8 cellular contexts compared by ENCODE assay signal in the genomic region with DNA sequence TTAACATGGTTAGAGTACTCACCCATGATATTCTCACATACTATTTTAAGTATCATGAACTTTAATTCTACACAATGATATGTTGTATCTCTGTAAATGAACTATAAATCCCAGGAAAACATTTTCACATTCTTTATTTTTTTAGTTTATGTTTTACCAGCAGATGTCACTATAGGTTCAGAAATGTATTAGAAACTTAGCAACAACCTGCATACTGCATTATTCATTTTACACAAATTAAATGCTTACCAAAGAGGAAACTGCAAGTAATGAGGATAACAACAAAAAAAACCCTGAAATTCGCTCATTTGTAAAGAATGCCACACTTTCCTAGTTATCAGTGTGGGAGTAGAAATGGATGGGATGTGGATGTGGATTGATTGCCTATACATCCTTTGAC.
DNase-seq lines count a peak whose midpoint lies in the region; ATAC-seq and TF ChIP-seq lines count a peak whose summit lies in the region.

No MANE protein-coding gene starts in this region.

- no peaks in the 10 kb centered on the region for H3K36me3 ChIP-seq in DND-41 (ENCODE audit: insufficient read depth, low read length)

- TF ChIP-seq CTCF in DND-41 (IDR thresholded peaks at IDR 0.05; ENCODE audit: borderline replicate concordance, extremely low read depth, low read length, poor library complexity, severe bottlenecking) (peak; percentile 37), fibroblast of the aortic adventitia (IDR thresholded peaks at IDR 0.05; ENCODE audit: insufficient read depth, low read length) (no peak)

- no peak overlapping the region for H3K9ac ChIP-seq in DND-41 (ENCODE audit: low read depth, low read length)

- no peak; the same call in 2 of the 3 replicates for ATAC-seq in DND-41 (ENCODE audit: insufficient read depth, low read depth)
- ATAC-seq in GM21381 (IDR thresholded peaks at IDR 0.05; ENCODE audit: unreplicated experiment): no peak

- H3K27ac ChIP-seq in DND-41 (ENCODE audit: low read length): no peak overlapping the region

- H3K4me2 ChIP-seq in DND-41 (ENCODE audit: insufficient read depth, low read length): no peak overlapping the region

- H3K4me3 ChIP-seq in DND-41 (ENCODE audit: low read depth in 1 of 2, low read length in 2 of 2): no peak overlapping the region
- H3K4me3 ChIP-seq in fibroblast of the aortic adventitia (ENCODE audit: low read depth, low read length): no peak overlapping the region

- DNase-seq in DND-41: no peak
- DNase-seq in KBM-7: peak; percentile 35
- DNase-seq in RPMI7951 (ENCODE audit: low read depth): peak; percentile 17
- DNase-seq in fibroblast of the aortic adventitia (ENCODE audit: low read depth): peak; percentile 35
- DNase-seq in occipital lobe (lab: John Stamatoyannopoulos, UW): no peak
- DNase-seq in T1000 (lab: John Stamatoyannopoulos, UW): no peak
- no peak for DNase-seq in activated gamma-delta T cell treated with Interleukin-2 at 50 U/mL for 16 hours

- no peaks in the 10 kb centered on the region for H3K9me3 ChIP-seq in DND-41 (ENCODE audit: insufficient read depth, low read length, severe bottlenecking)

- H4K20me1 ChIP-seq in DND-41 (ENCODE audit: insufficient read depth, low read length): 0 out of 2 replicates have a peak, but pooled peaks cover 4% of the 10 kb centered on the region

- in situ Hi-C loops in KBM-7 (cut with MboI; ENCODE audit: low pct_unique_long_range_greater_than_20kb, low sequenced_read_pairs): no loop called here

- H3K27me3 ChIP-seq in DND-41 (ENCODE audit: insufficient read depth, low read length, poor library complexity): no peaks in the 10 kb centered on the region

- H2AFZ ChIP-seq in DND-41 (ENCODE audit: low read depth, low read length): no peak overlapping the region

- no peaks in the 10 kb centered on the region for H3K4me1 ChIP-seq in DND-41 (ENCODE audit: insufficient read depth, low read length)

- no peaks in the 10 kb centered on the region for H3K79me2 ChIP-seq in DND-41 (ENCODE audit: insufficient read depth, low read length)

Comparison
In these comparisons a context has a peak if more than half of its experiments do, and no peak if none do; other contexts are left out.
1. DNase-seq: peak in KBM-7 (single experiment), RPMI7951 (single experiment) and fibroblast of the aortic adventitia (single experiment); none in DND-41 (single experiment), occipital lobe (single experiment), T1000 (single experiment) and activated gamma-delta T cell treated with Interleukin-2 at 50 U/mL for 16 hours (single experiment).